9 cellular contexts compared by ENCODE assay signal in genomic region chr19:35249848-35250711, GRCh38.
A peak's percentile ranks its signal among the peaks of the same experiment; 100 is the strongest.
DNase-seq lines count a peak whose midpoint lies in the region; ATAC-seq and TF ChIP-seq lines count a peak whose summit lies in the region.
"Had no signal": no experiment of that assay in that cellular context is flagged by ENCODE, and none has a peak within 500 bp of the region (broad histone marks: within the 10 kb centered on the region; RNA-seq: fewer than 3 reads in every experiment).

No MANE protein-coding gene starts in this region.

- H3K4me1 ChIP-seq in effector memory CD4-positive, alpha-beta T cell (ENCODE audit: control insufficient read depth, insufficient read depth, low read length, poor library complexity, severe bottlenecking): peaks cover 26% of the 10 kb centered on the region

- DNase-seq in COLO668 (lab: John Stamatoyannopoulos, UW; ENCODE audit: unreplicated experiment) (peak; percentile 58), NCI-H774 (lab: John Stamatoyannopoulos, UW) (peak; percentile 56), GM13977 (ENCODE audit: low spot score) (no peak), NCI-H146 treated with DMSO at 0.1 percent for 48 hours (lab: John Stamatoyannopoulos, UW; ENCODE audit: unreplicated experiment) (no peak)
- DNase-seq in effector memory CD4-positive, alpha-beta T cell: no peak
- DNase-seq in stimulated activated naive CD4-positive, alpha-beta T cell (lab: John Stamatoyannopoulos, UW): no peak
- DNase-seq: NK-92 treated with Interleukin-12 subunit alpha and Interleukin-12 subunit beta, amount 100 ng/mL, for 24 hours had no signal

- in situ Hi-C loops in GM13977 (cut with MboI; ENCODE audit: low pct_unique_long_range_greater_than_20kb, low sequenced_read_pairs, unreplicated experiment): no loop called here

- peaks cover 12% of the 10 kb centered on the region for H3K36me3 ChIP-seq in effector memory CD4-positive, alpha-beta T cell (ENCODE audit: control insufficient read depth, insufficient read depth, low read length)

- TF ChIP-seq CTCF in nephron (IDR thresholded peaks at IDR 0.05; ENCODE audit: unreplicated experiment in 3 of 3) (no peak), GM13977 (IDR thresholded peaks at IDR 0.05; ENCODE audit: extremely low read depth, insufficient read depth, missing control alignments) (no peak)

- H3K9me3 Mint-ChIP-seq in nephron: peaks cover 6% of the 10 kb centered on the region

- no peaks in the 10 kb centered on the region for H3K27me3 ChIP-seq in effector memory CD4-positive, alpha-beta T cell (replicated peaks; ENCODE audit: control insufficient read depth, insufficient read depth, low read length, poor library complexity, severe bottlenecking)

- peak overlapping the region; percentile 75 for H3K4me3 ChIP-seq in effector memory CD4-positive, alpha-beta T cell (ENCODE audit: insufficient read depth, low read depth, low read length, poor library complexity, severe bottlenecking)

- peak overlapping the region; percentile 78 for H3K27ac ChIP-seq in effector memory CD4-positive, alpha-beta T cell (ENCODE audit: insufficient read depth, low read length, poor library complexity, severe bottlenecking)

- peaks cover 16% of the 10 kb centered on the region for H3K36me3 Mint-ChIP-seq in nephron (ENCODE audit: low read depth)

- no peaks in the 10 kb centered on the region for H3K9me3 ChIP-seq in effector memory CD4-positive, alpha-beta T cell (ENCODE audit: control insufficient read depth, low read length)

- peaks cover 72% of the 10 kb centered on the region for H3K27me3 Mint-ChIP-seq in nephron (ENCODE audit: low read depth)

- H3K27ac Mint-ChIP-seq in nephron: peak overlapping the region in 2 of 3 experiments; percentile 100

- peak overlapping the region; percentile 88 to 92 (median 89) for H3K4me3 Mint-ChIP-seq in nephron

- no peak for ATAC-seq in HG03378 (IDR thresholded peaks at IDR 0.05; ENCODE audit: unreplicated experiment)

- no peaks in the 10 kb centered on the region for H3K4me1 Mint-ChIP-seq in nephron

Comparison
In these comparisons a context has a peak if more than half of its experiments do, and no peak if none do; other contexts are left out.
1. DNase-seq: peak in COLO668 (single experiment) and NCI-H774 (single experiment); none in effector memory CD4-positive, alpha-beta T cell (0 of 3), GM13977 (single experiment), NCI-H146 treated with DMSO at 0.1 percent for 48 hours (single experiment) and stimulated activated naive CD4-positive, alpha-beta T cell (0 of 6).